In the genomic region with DNA sequence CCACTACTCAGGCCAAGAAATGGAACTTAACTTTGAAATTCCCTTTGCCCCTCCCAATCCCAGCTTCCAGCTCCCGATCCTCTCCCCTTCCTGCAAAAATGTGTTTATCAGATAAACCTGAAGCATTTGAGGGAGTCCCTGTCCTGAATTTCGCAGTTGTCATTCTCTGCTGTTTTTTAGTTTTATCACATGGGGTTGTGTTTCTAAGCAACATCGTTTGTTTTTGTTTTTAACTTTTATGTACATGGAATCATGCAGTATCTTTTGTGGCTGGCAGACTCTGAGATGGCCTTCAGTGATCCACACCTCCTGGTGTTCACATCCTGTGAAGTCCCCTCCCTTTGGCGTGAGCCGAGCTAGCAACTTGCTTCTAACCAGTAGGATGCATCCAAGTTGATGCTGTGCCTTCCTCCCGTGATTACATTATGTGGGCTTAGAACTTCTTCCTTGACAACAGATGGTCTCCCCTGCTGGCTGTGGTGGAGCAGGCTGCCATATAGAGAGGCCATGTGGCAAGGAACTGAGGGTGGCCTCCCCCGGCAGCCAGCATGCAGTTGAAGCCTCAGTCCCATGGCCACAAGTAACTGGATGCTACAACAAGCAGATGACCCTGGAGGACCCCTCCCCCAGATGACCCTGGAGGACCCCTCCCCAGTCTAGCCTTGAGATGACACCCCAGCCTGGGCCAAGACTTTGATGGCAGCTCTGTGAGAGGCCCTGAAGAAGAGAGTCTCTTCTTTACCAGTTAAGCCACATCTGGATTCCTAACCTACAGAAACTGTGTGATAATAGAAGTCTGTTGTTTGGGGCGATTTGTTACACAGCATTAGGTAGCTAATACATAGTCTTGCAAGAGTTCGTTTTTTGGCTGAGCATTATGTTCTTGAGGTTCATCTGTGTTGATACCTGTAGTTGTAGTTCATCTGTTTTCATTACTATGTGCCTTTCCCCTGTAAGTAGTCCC, we compare ENCODE assay signal across 1 cellular context.
TF ChIP-seq lines count a peak whose summit lies in the region.

No MANE protein-coding gene starts in this region.

TF ChIP-seq in IMR-90, 13 proteins besides CTCF, POLR2A, EP300 and RAD21:
- no peak for TF ChIP-seq CEBPB (IDR thresholded peaks at IDR 0.05; ENCODE audit: low read depth, low read length)
- no peak for TF ChIP-seq FOS (IDR thresholded peaks at IDR 0.05; ENCODE audit: low read depth, low read length)
- TF ChIP-seq CHD1 (IDR thresholded peaks at IDR 0.05; ENCODE audit: low read depth, low read length) = no peak
- TF ChIP-seq, protein P1, sequence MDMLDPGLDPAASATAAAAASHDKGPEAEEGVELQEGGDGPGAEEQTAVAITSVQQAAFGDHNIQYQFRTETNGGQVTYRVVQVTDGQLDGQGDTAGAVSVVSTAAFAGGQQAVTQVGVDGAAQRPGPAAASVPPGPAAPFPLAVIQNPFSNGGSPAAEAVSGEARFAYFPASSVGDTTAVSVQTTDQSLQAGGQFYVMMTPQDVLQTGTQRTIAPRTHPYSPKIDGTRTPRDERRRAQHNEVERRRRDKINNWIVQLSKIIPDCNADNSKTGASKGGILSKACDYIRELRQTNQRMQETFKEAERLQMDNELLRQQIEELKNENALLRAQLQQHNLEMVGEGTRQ (IDR thresholded peaks at IDR 0.05; ENCODE audit: low read depth, low read length) = no peak
- no peak for TF ChIP-seq MAFK (IDR thresholded peaks at IDR 0.05; ENCODE audit: low read depth, low read length)
- TF ChIP-seq NFE2L2 (IDR thresholded peaks at IDR 0.05; ENCODE audit: low read depth, low read length) = no peak
- TF ChIP-seq MXI1 (IDR thresholded peaks at IDR 0.05; ENCODE audit: borderline replicate concordance, low read depth, low read length) = no peak
- no peak for TF ChIP-seq RFX5 (IDR thresholded peaks at IDR 0.05; ENCODE audit: low read depth, low read length)
- TF ChIP-seq, protein P2, sequence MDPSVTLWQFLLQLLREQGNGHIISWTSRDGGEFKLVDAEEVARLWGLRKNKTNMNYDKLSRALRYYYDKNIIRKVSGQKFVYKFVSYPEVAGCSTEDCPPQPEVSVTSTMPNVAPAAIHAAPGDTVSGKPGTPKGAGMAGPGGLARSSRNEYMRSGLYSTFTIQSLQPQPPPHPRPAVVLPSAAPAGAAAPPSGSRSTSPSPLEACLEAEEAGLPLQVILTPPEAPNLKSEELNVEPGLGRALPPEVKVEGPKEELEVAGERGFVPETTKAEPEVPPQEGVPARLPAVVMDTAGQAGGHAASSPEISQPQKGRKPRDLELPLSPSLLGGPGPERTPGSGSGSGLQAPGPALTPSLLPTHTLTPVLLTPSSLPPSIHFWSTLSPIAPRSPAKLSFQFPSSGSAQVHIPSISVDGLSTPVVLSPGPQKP (IDR thresholded peaks at IDR 0.05; ENCODE audit: borderline replicate concordance, low read depth, low read length) = no peak
- no peak for TF ChIP-seq MAZ (IDR thresholded peaks at IDR 0.05; ENCODE audit: borderline replicate concordance, low read depth, low read length)
- no peak for TF ChIP-seq BHLHE40 (IDR thresholded peaks at IDR 0.05; ENCODE audit: low read depth, low read length)
